Comparison of ENCODE assay signal across 21 cellular contexts in genomic region chr6:57302477-57302876, GRCh38. TPM values are rescaled to one million over a fixed set of nuclear protein-coding genes. Genes with fewer than 3 reads are reported as not detected.
DNase-seq lines count a peak whose midpoint lies in the region; ATAC-seq and TF ChIP-seq lines count a peak whose summit lies in the region.
"Had no signal": no experiment of that assay in that cellular context is flagged by ENCODE, and none has a peak within 500 bp of the region (broad histone marks: within the 10 kb centered on the region; RNA-seq: fewer than 3 reads in every experiment).

No MANE protein-coding gene starts in this region.

- CTCF ChIA-PET in HEK293 (lab: Yijun Ruan, JAX) = interaction anchor here (1.5 kb wide), 1 partner anchor 14 kb away, joined by 6 read pairs; no protein-coding TSS in a partner anchor

- H3K27ac ChIP-seq in HEK293 (ENCODE audit: extremely low read depth, low read depth, low read length) (no peak overlapping the region), VCaP (0 out of 2 replicates have a peak overlapping the region, but pooled peaks have one; percentile 31), lower lobe of right lung (peak overlapping the region; percentile 47), tibial artery (peak overlapping the region; percentile 30 to 42)
- H3K27ac ChIP-seq: cardiac muscle cell, spleen, suprapubic skin had no signal

- no peaks in the 10 kb centered on the region for H3K9me3 ChIP-seq in HEK293 (ENCODE audit: control insufficient read depth, insufficient read depth, low read depth, low read length)
- H3K9me3 ChIP-seq in lower lobe of right lung = no peaks in the 10 kb centered on the region
- H3K9me3 ChIP-seq in tibial artery = no peaks in the 10 kb centered on the region
- H3K9me3 ChIP-seq in MG63 = no peaks in the 10 kb centered on the region
- H3K9me3 ChIP-seq: spleen, suprapubic skin had no signal

- H3K36me3 ChIP-seq in HEK293 (ENCODE audit: control insufficient read depth in 2 of 2, insufficient read depth in 1 of 2, low read length in 2 of 2) (no peaks in the 10 kb centered on the region), lower lobe of right lung (no peaks in the 10 kb centered on the region), tibial artery (no peaks in the 10 kb centered on the region), MG63 (no peaks in the 10 kb centered on the region)
- H3K36me3 ChIP-seq: cardiac muscle cell, spleen, suprapubic skin had no signal

- H3K27me3 ChIP-seq in lower lobe of right lung (ENCODE audit: low read depth) (no peaks in the 10 kb centered on the region), tibial artery (no peaks in the 10 kb centered on the region), MG63 (no peaks in the 10 kb centered on the region)
- H3K27me3 ChIP-seq: cardiac muscle cell, suprapubic skin had no signal

- peak; percentile 79 to 93 for ATAC-seq in lower lobe of right lung
- ATAC-seq: activated CD8-positive, alpha-beta memory T cell treated with anti-CD3 and anti-CD28 coated beads, Interleukin-2, amount 10 ng/mL, durations not matched to agents 7 days and 5 days; stimulated activated memory B cell treated with anti-CD40 and anti-IgM and Interleukin-4, amounts not matched to agents 10 μg/mL and 1 μg/mL and 100 μg/mL, for 72 hours had no signal

- intact Hi-C loops in lower lobe of right lung (cut with DNase I) = no loop called here
- intact Hi-C loops in tibial artery (cut with DNase I; ENCODE audit: low total_unique reads) = no loop called here
- intact Hi-C loops in posterior cingulate gyrus (cut with DNase I) = no loop called here

- no peak for DNase-seq in lower lobe of right lung
- DNase-seq in tibial artery = no peak
- DNase-seq in posterior cingulate gyrus = no peak
- no peak for DNase-seq in NCI-H1930 (lab: John Stamatoyannopoulos, UW)
- DNase-seq in MG63 = no peak
- DNase-seq: activated CD4-positive, alpha-beta T cell treated with anti-CD3 and anti-CD28 coated beads, Interleukin-2, amount 10 ng/mL, durations not matched to agents 7 days and 5 days; activated CD8-positive, alpha-beta memory T cell treated with anti-CD3 and anti-CD28 coated beads, Interleukin-2, amount 10 ng/mL, durations not matched to agents 7 days and 5 days; activated naive CD4-positive, alpha-beta T cell treated with anti-CD3 and anti-CD28 coated beads, Interleukin-2, amount 10 ng/mL, durations not matched to agents 7 days and 5 days; anterior cingulate cortex; Calu3; cortex of kidney; NCI-H1417 treated with DMSO at 0.1 percent for 48 hours; NCI-H2171; NCI-H69; spleen; stimulated activated CD4-positive, alpha-beta T cell treated with anti-CD3 and anti-CD28 coated beads, Interleukin-2, amount 100 ng/mL, for 48 hours had no signal

- H3K4me1 ChIP-seq in HEK293 (ENCODE audit: control insufficient read depth, insufficient read depth, low read length) (0 out of 2 replicates have a peak, but pooled peaks cover 4% of the 10 kb centered on the region), lower lobe of right lung (peaks cover 21% of the 10 kb centered on the region), tibial artery (peaks cover 0 to 56% (median 10%) of the 10 kb centered on the region in 4 donors)
- H3K4me1 ChIP-seq: spleen, suprapubic skin had no signal

- POLR2A ChIA-PET in HEK293 (lab: Yijun Ruan, JAX) = interaction anchor here (1.1 kb wide), 1 partner anchor 81 kb away, joined by 3 read pairs; no protein-coding TSS in a partner anchor

- no peak overlapping the region for H3K4me3 ChIP-seq in HEK293 (ENCODE audit: low read depth, low read length)
- H3K4me3 ChIP-seq in lower lobe of right lung = no peak overlapping the region
- no peak overlapping the region for H3K4me3 ChIP-seq in tibial artery
- no peak overlapping the region for H3K4me3 ChIP-seq in MG63
- H3K4me3 ChIP-seq: cardiac muscle cell, spleen, suprapubic skin had no signal

- TF ChIP-seq CTCF in HEK293 (tag by site-specific recombination; IDR thresholded peaks at IDR 0.05) (no peak), VCaP (conservative IDR thresholded peaks at IDR 0.05) (no peak), lower lobe of right lung (IDR thresholded peaks at IDR 0.05) (no peak), tibial artery (IDR thresholded peaks at IDR 0.05) (no peak)

TF ChIP-seq in HEK293, 187 proteins besides CTCF, POLR2A, EP300 and RAD21:
- TF ChIP-seq ZSCAN5A (tag by site-specific recombination; IDR thresholded peaks at IDR 0.05) (no peak), PRDM6 (tag by site-specific recombination; IDR thresholded peaks at IDR 0.05) (peak; percentile 60)

RNA-seq across cellular contexts. Expression of gene PRIM2, which starts 15.0 kb away (rescaled TPM):
- total RNA-seq in lower lobe of right lung = 9.1 TPM
- 49.1 and 60.0 TPM in 2 replicates for total RNA-seq in MG63 (2014; rRNA removed; shearing (Covaris generic); ENCODE audit: low replicate concordance)
